ENCODE assay signal across 20 cellular contexts in genomic region chr4:117429061-117429460, GRCh38.
DNase-seq lines count a peak whose midpoint lies in the region; ATAC-seq and TF ChIP-seq lines count a peak whose summit lies in the region.
"Had no signal": no experiment of that assay in that cellular context is flagged by ENCODE, and none has a peak within 500 bp of the region (broad histone marks: within the 10 kb centered on the region; RNA-seq: fewer than 3 reads in every experiment).

No MANE protein-coding gene starts in this region.

- DNase-seq in GM12865 (ENCODE audit: low read depth) = peak; percentile 7
- no peak for DNase-seq in epithelial cell of proximal tubule (ENCODE audit: low read depth)
- no peak for DNase-seq in stimulated activated effector memory CD8-positive, alpha-beta T cell treated with anti-CD3 and anti-CD28 coated beads, Interleukin-12 subunit alpha, Interleukin-12 subunit beta, amount 100 ng/mL, for 72 hours (ENCODE audit: low spot score in 2 of 2)
- DNase-seq in NCI-H1092 (lab: John Stamatoyannopoulos, UW) = no peak
- no peak for DNase-seq in RPMI8226
- DNase-seq: activated CD4-positive, alpha-beta T cell treated with anti-CD3 and anti-CD28 coated beads, Interleukin-2, amount 50 U/mL, for 4 hours; activated naive CD8-positive, alpha-beta T cell treated with anti-CD3 and anti-CD28 coated beads, Interleukin-2, amount 10 ng/mL, durations not matched to agents 7 days and 5 days; activated T-cell treated with anti-CD3 and anti-CD28 coated beads, Interleukin-2, amount 50 U/mL, for 4 hours; DMS153; dorsolateral prefrontal cortex; GM23248; heart right ventricle; kidney glomerular epithelial cell; NCI-H187 treated with DMSO at 0.1 percent for 48 hours; NCI-H524 had no signal

- H2AFZ ChIP-seq in Loucy (ENCODE audit: low read length) = no peak overlapping the region
- H2AFZ ChIP-seq: GM23248 had no signal

- no peaks in the 10 kb centered on the region for H4K20me1 ChIP-seq in Loucy (ENCODE audit: insufficient read depth, low read length, poor library complexity, severe bottlenecking)

- peaks cover 17% of the 10 kb centered on the region for H3K9me3 Mint-ChIP-seq in stimulated activated effector memory CD8-positive, alpha-beta T cell treated with anti-CD3 and anti-CD28 coated beads, Interleukin-12 subunit alpha, Interleukin-12 subunit beta, amount 100 ng/mL, for 72 hours
- H3K9me3 Mint-ChIP-seq: activated naive CD8-positive, alpha-beta T cell treated with anti-CD3 and anti-CD28 coated beads, Interleukin-2, amount 10 ng/mL, durations not matched to agents 7 days and 5 days had no signal

- no peaks in the 10 kb centered on the region for H3K36me3 Mint-ChIP-seq in stimulated activated effector memory CD8-positive, alpha-beta T cell treated with anti-CD3 and anti-CD28 coated beads, Interleukin-12 subunit alpha, Interleukin-12 subunit beta, amount 100 ng/mL, for 72 hours
- H3K36me3 Mint-ChIP-seq: activated naive CD8-positive, alpha-beta T cell treated with anti-CD3 and anti-CD28 coated beads, Interleukin-2, amount 10 ng/mL, durations not matched to agents 7 days and 5 days had no signal

- no peak overlapping the region for H3K4me2 ChIP-seq in Loucy (ENCODE audit: low read depth, low read length, poor library complexity, severe bottlenecking)

- H3K9me3 ChIP-seq in Loucy (ENCODE audit: insufficient read depth, low read depth, low read length) = no peaks in the 10 kb centered on the region
- H3K9me3 ChIP-seq: right atrium auricular region, thoracic aorta had no signal

- H3K9me2 ChIP-seq in Loucy (replicated peaks; ENCODE audit: low read depth, low read length) = no peaks in the 10 kb centered on the region

- H3K27me3 ChIP-seq in Loucy (ENCODE audit: insufficient read depth, low read length, poor library complexity, severe bottlenecking) = no peaks in the 10 kb centered on the region
- H3K27me3 ChIP-seq: dorsolateral prefrontal cortex, heart right ventricle, right atrium auricular region had no signal

- no peak overlapping the region for H3K9ac ChIP-seq in Loucy (ENCODE audit: low read depth, low read length, poor library complexity, severe bottlenecking)
- H3K9ac ChIP-seq: GM23248 had no signal

- H3K27ac Mint-ChIP-seq in stimulated activated effector memory CD8-positive, alpha-beta T cell treated with anti-CD3 and anti-CD28 coated beads, Interleukin-12 subunit alpha, Interleukin-12 subunit beta, amount 100 ng/mL, for 72 hours = no peak overlapping the region
- H3K27ac Mint-ChIP-seq: activated naive CD8-positive, alpha-beta T cell treated with anti-CD3 and anti-CD28 coated beads, Interleukin-2, amount 10 ng/mL, durations not matched to agents 7 days and 5 days had no signal

- no peak overlapping the region for H3K4me3 Mint-ChIP-seq in stimulated activated effector memory CD8-positive, alpha-beta T cell treated with anti-CD3 and anti-CD28 coated beads, Interleukin-12 subunit alpha, Interleukin-12 subunit beta, amount 100 ng/mL, for 72 hours
- H3K4me3 Mint-ChIP-seq: activated naive CD8-positive, alpha-beta T cell treated with anti-CD3 and anti-CD28 coated beads, Interleukin-2, amount 10 ng/mL, durations not matched to agents 7 days and 5 days; activated T-cell treated with anti-CD3 and anti-CD28 coated beads, Interleukin-2, amount 50 U/mL, for 4 hours had no signal

- no peaks in the 10 kb centered on the region for H3K4me1 Mint-ChIP-seq in stimulated activated effector memory CD8-positive, alpha-beta T cell treated with anti-CD3 and anti-CD28 coated beads, Interleukin-12 subunit alpha, Interleukin-12 subunit beta, amount 100 ng/mL, for 72 hours
- H3K4me1 Mint-ChIP-seq: activated naive CD8-positive, alpha-beta T cell treated with anti-CD3 and anti-CD28 coated beads, Interleukin-2, amount 10 ng/mL, durations not matched to agents 7 days and 5 days had no signal

- H3K79me2 ChIP-seq in Loucy (ENCODE audit: insufficient read depth, low read length) = no peaks in the 10 kb centered on the region

- no peaks in the 10 kb centered on the region for H3F3A ChIP-seq in Loucy (ENCODE audit: low read depth)

- TF ChIP-seq CTCF in GM12865 (IDR thresholded peaks at IDR 0.05; ENCODE audit: insufficient read depth, low read depth, low read length, missing control alignments) (peak; percentile 16), Loucy (conservative IDR thresholded peaks at IDR 0.05; ENCODE audit: low read length) (peak; percentile 34; the same call in 1 of the 2 replicates), epithelial cell of proximal tubule (conservative IDR thresholded peaks at IDR 0.05; ENCODE audit: low read depth, low read length) (peak; percentile 13)

- no peaks in the 10 kb centered on the region for H3K4me1 ChIP-seq in Loucy (ENCODE audit: insufficient read depth, low read length, poor library complexity, severe bottlenecking)
- H3K4me1 ChIP-seq: heart right ventricle, right atrium auricular region had no signal

- no peak overlapping the region for H3K4me3 ChIP-seq in GM12865 (ENCODE audit: low read depth, low read length)
- H3K4me3 ChIP-seq in Loucy (ENCODE audit: low read length, poor library complexity, severe bottlenecking) = no peak overlapping the region
- H3K4me3 ChIP-seq in epithelial cell of proximal tubule (ENCODE audit: low read depth, low read length) = no peak overlapping the region
- H3K4me3 ChIP-seq: GM23248, heart right ventricle, right atrium auricular region, SK-N-MC, thoracic aorta had no signal

- ATAC-seq in stimulated activated effector memory CD8-positive, alpha-beta T cell treated with anti-CD3 and anti-CD28 coated beads, Interleukin-12 subunit alpha, Interleukin-12 subunit beta, amount 100 ng/mL, for 72 hours = peak; percentile 45
- no peak for ATAC-seq in GM18909 (IDR thresholded peaks at IDR 0.05; ENCODE audit: poor library complexity, unreplicated experiment)
- ATAC-seq: activated T-cell treated with anti-CD3 and anti-CD28 coated beads, Interleukin-2, amount 50 U/mL, for 4 hours; heart right ventricle had no signal

- no peaks in the 10 kb centered on the region for H3K36me3 ChIP-seq in Loucy (ENCODE audit: insufficient read depth, low read length)
- H3K36me3 ChIP-seq: heart right ventricle, right atrium auricular region, thoracic aorta had no signal
